8 cellular contexts compared by ENCODE assay signal in genomic region chr12:71216725-71217579, GRCh38. TPM values are rescaled to one million over a fixed set of nuclear protein-coding genes. Genes with fewer than 3 reads are reported as not detected.
DNase-seq lines count a peak whose midpoint lies in the region; ATAC-seq, FAIRE-seq and TF ChIP-seq lines count a peak whose summit lies in the region.

No MANE protein-coding gene starts in this region.

- H3K27me3 ChIP-seq in BE2C: no peaks in the 10 kb centered on the region
- H3K27me3 ChIP-seq in K562 (ENCODE audit: control insufficient read depth in 2 of 2, insufficient read depth in 2 of 2, low read length in 2 of 2): no peaks in the 10 kb centered on the region
- no peaks in the 10 kb centered on the region for H3K27me3 ChIP-seq in liver (ENCODE audit: control insufficient read depth in 4 of 4, insufficient read depth in 4 of 4, low read length in 3 of 4)

- intact Hi-C loops in K562 (cut with micrococcal nuclease): loop anchor here (1.0 to 10.0 kb wide), 6 partner anchors 154 to 530 kb away; no protein-coding TSS in a partner anchor

- H3K9ac ChIP-seq in K562 (ENCODE audit: insufficient read depth in 1 of 2, low read depth in 2 of 2, low read length in 2 of 2): no peak overlapping the region
- no peak overlapping the region for H3K9ac ChIP-seq in liver (ENCODE audit: low read depth in 1 of 2, low read length in 2 of 2)

- H3K9me3 ChIP-seq in BE2C (no peaks in the 10 kb centered on the region), K562 (replicated peaks; ENCODE audit: control insufficient read depth, insufficient read depth, low read depth, low read length) (no peaks in the 10 kb centered on the region; the same call in 1 of the 2 replicates), liver (ENCODE audit: control insufficient read depth in 4 of 4, low read length in 3 of 4) (no peaks in the 10 kb centered on the region)

- H3K79me2 ChIP-seq in K562 (ENCODE audit: control insufficient read depth, insufficient read depth, low read length): no peaks in the 10 kb centered on the region

- peak; percentile 60 for DNase-seq in BE2C
- peak; percentile 43 for DNase-seq in NCI-H2171 treated with DMSO at 0.1 percent for 48 hours (lab: John Stamatoyannopoulos, UW)
- DNase-seq in K562 (ENCODE audit: extremely low read depth in 1 of 4, low spot score in 3 of 4): peak; percentile 20 to 79 (median 47)
- DNase-seq in stimulated activated CD8-positive, alpha-beta memory T cell treated with anti-CD3 and anti-CD28 coated beads, Interleukin-4, amount 100 ng/mL, for 48 hours: no peak
- no peak for DNase-seq in stimulated activated CD4-positive, alpha-beta T cell treated with anti-CD3 and anti-CD28 coated beads, Interleukin-12 subunit alpha, Interleukin-12 subunit beta, amount 100 ng/mL, for 4 hours

- peak overlapping the region; percentile 58 for H2AFZ ChIP-seq in K562 (ENCODE audit: low read depth, low read length)

- H3K4me1 ChIP-seq in BE2C: peaks cover 16% of the 10 kb centered on the region
- peaks cover 0 to 6% of the 10 kb centered on the region in 2 experiments; a peak in 2 of 5 replicates for H3K4me1 ChIP-seq in K562 (replicated peaks in 1 of 2; ENCODE audit: control insufficient read depth in 2 of 2, insufficient read depth in 2 of 2, low read length in 2 of 2)
- H3K4me1 ChIP-seq in liver (ENCODE audit: control insufficient read depth in 4 of 4, insufficient read depth in 4 of 4, low read length in 3 of 4): no peaks in the 10 kb centered on the region

- POLR2A ChIA-PET in K562 (lab: Yijun Ruan, JAX): no interaction called here

- ATAC-seq in GM21576 (IDR thresholded peaks at IDR 0.05; ENCODE audit: unreplicated experiment): peak; percentile 47
- peak; percentile 95 for ATAC-seq in K562
- no peak for ATAC-seq in HG02610 (IDR thresholded peaks at IDR 0.05; ENCODE audit: unreplicated experiment)

- TF ChIP-seq CTCF in BE2C (IDR thresholded peaks at IDR 0.05; ENCODE audit: low read depth, low read length) (peak; percentile 83), K562 (IDR thresholded peaks at IDR 0.05 in 2 of 3, conservative IDR thresholded peaks at IDR 0.05 in 1 of 3; ENCODE audit: insufficient read depth in 2 of 3, low read depth in 1 of 3, low read length in 3 of 3) (peak; percentile 72 to 86 (median 74)), liver (IDR thresholded peaks at IDR 0.05; ENCODE audit: low read depth, low read length, missing input control) (peak; percentile 50)

- CTCF ChIA-PET in K562 (lab: Yijun Ruan, JAX; ENCODE audit: low intra/inter-chr PET ratio): interaction anchor here (0.6 kb wide), 2 partner anchors 25 to 419 kb away, joined by 3 read pairs; no protein-coding TSS in a partner anchor

- peak; percentile 86 for FAIRE-seq in K562 (lab: Jason Lieb, UNC)

- WGBS in K562 (ENCODE audit: insufficient coverage, low coverage, missing lambda C conversion rate): 27% methylated on average over 4 of the region's 4 CpGs
- 56% methylated on average over 4 of the region's 4 CpGs for WGBS in liver

- TF ChIP-seq RAD21 in K562 (CRISPR knock-in tag; conservative IDR thresholded peaks at IDR 0.05 in 1 of 2, IDR thresholded peaks at IDR 0.05 in 1 of 2) (peak; percentile 91 to 96), liver (IDR thresholded peaks at IDR 0.05) (peak; percentile 74 to 88)

- H3K27ac ChIP-seq in K562 (ENCODE audit: extremely low read depth, low read depth, low read length): no peak overlapping the region
- no peak overlapping the region for H3K27ac ChIP-seq in liver (ENCODE audit: low read depth in 1 of 2, low read length in 2 of 2)

- in situ Hi-C loops in K562 (cut with MboI): no loop called here

- BruUV-seq in K562 (replicated peaks; lab: Mats Ljungman, UMichigan): no TSS peak

- H3K4me3 ChIP-seq in BE2C (ENCODE audit: low read depth, low read length) (no peak overlapping the region), K562 (no peak overlapping the region), liver (ENCODE audit: low read depth in 1 of 3, low read length in 3 of 3) (no peak overlapping the region)

- H3K9me1 ChIP-seq in K562 (ENCODE audit: control insufficient read depth, insufficient read depth, low read length): no peaks in the 10 kb centered on the region

- no peaks in the 10 kb centered on the region for H4K20me1 ChIP-seq in K562 (replicated peaks; ENCODE audit: control insufficient read depth, insufficient read depth, low read length)

- H3K4me2 ChIP-seq in K562 (ENCODE audit: insufficient read depth, low read length): no peak overlapping the region

- no peak for TF ChIP-seq POLR2A in K562 (conservative IDR thresholded peaks at IDR 0.05)

- no peaks in the 10 kb centered on the region for H3K36me3 ChIP-seq in BE2C
- H3K36me3 ChIP-seq in K562 (ENCODE audit: control insufficient read depth, insufficient read depth, low read length): no peaks in the 10 kb centered on the region
- no peaks in the 10 kb centered on the region for H3K36me3 ChIP-seq in liver (ENCODE audit: control insufficient read depth in 4 of 4, insufficient read depth in 3 of 4, low read depth in 1 of 4, low read length in 3 of 4)

- no peak for TF ChIP-seq EP300 in K562 (IDR thresholded peaks at IDR 0.05; ENCODE audit: low read length)

TF ChIP-seq in K562, 482 proteins besides CTCF, POLR2A, EP300 and RAD21 (continues in another document):
- no peak for TF ChIP-seq SMARCA5 (IDR thresholded peaks at IDR 0.05)
- TF ChIP-seq FOXJ3 (CRISPR knock-in tag; IDR thresholded peaks at IDR 0.05): no peak
- no peak for TF ChIP-seq ZNF316 (IDR thresholded peaks at IDR 0.05)
- no peak for TF ChIP-seq CHD4 (IDR thresholded peaks at IDR 0.05; ENCODE audit: insufficient read depth, insufficient replicate concordance, low read depth, low read length, poor library complexity, severe bottlenecking)
- no peak for TF ChIP-seq ZNF280B (CRISPR knock-in tag; IDR thresholded peaks at IDR 0.05)
- TF ChIP-seq ZNF143 (CRISPR knock-in tag; IDR thresholded peaks at IDR 0.05): no peak
- no peak for TF ChIP-seq DPF2 (IDR thresholded peaks at IDR 0.05)
- TF ChIP-seq MAFF (IDR thresholded peaks at IDR 0.05; ENCODE audit: low read length): no peak
- no peak for TF ChIP-seq SIN3B (IDR thresholded peaks at IDR 0.05; ENCODE audit: low read depth)

TF ChIP-seq in liver, 16 proteins besides CTCF, POLR2A, EP300 and RAD21 (continues in another document):
- TF ChIP-seq EGR1 (IDR thresholded peaks at IDR 0.05; ENCODE audit: low read depth in 2 of 2): no peak
- TF ChIP-seq TAF1 (conservative IDR thresholded peaks at IDR 0.05): no peak
- no peak for TF ChIP-seq NR2F2 (IDR thresholded peaks at IDR 0.05)
- TF ChIP-seq HNF4A (conservative IDR thresholded peaks at IDR 0.05): no peak
- TF ChIP-seq ZBTB33 (IDR thresholded peaks at IDR 0.05): no peak

RNA-seq across cellular contexts. Expression of gene TSPAN8, which starts 59.2 kb away (rescaled TPM):
- 64.7 TPM for polyA plus RNA-seq in BE2C (2012; ENCODE audit: insufficient read depth, insufficient read length, low read depth)
- total RNA-seq in K562 (2011; cell fraction: chromatin; rRNA removed; ENCODE audit: low replicate concordance): not detected in 2 replicates
- not detected in 2 replicates for total RNA-seq in K562 (2011; cell fraction: nucleolus; rRNA removed)
- total RNA-seq in K562 (2011; cell fraction: nucleoplasm; rRNA removed): not detected in 2 replicates
- not detected in 2 replicates for total RNA-seq in K562 (2014; rRNA removed)
- 0.16 and 0.22 TPM in 2 replicates for total RNA-seq in K562 (2014; rRNA removed; fragmentation: Illumina TruSeq; extraction: Trizol)
- 0.25 and 0.41 TPM in 2 replicates for total RNA-seq in K562 (2015; rRNA removed; fragmentation: Illumina TruSeq; extraction: Trizol)
- total RNA-seq in K562 (2021): 0.31 and 0.67 TPM in 2 replicates
- 0.11 TPM in 1 of 2 replicates, not detected in the other for polyA plus RNA-seq in K562 (2011; rRNA removed)
- polyA plus RNA-seq in K562 (2011; cell fraction: cytosol; rRNA removed): 0.06 TPM in 1 of 2 replicates, not detected in the other
- not detected in 2 replicates for polyA plus RNA-seq in K562 (2011; cell fraction: nucleus; rRNA removed)
- 0.14 and 0.25 TPM in 2 replicates for polyA plus RNA-seq in K562 (2012)
- 0.21 TPM in 1 of 2 replicates, not detected in the other for polyA plus RNA-seq in K562 (2014; fragmentation: Illumina TruSeq; extraction: Trizol)
- under 1 TPM; 0.55 TPM for polyA plus RNA-seq in K562 (2014; fragmentation: Nextera tagmentation; extraction: Ambion mirVana)
- not detected in 2 replicates for polyA plus RNA-seq in K562 (2014; rRNA removed)
- polyA minus RNA-seq in K562 (2011; rRNA and poly(A)+ RNA removed): not detected in 2 replicates
- polyA minus RNA-seq in K562 (2011; cell fraction: cytosol; rRNA and poly(A)+ RNA removed): 1.4 TPM in 1 of 2 replicates, not detected in the other
- polyA minus RNA-seq in K562 (2011; cell fraction: nucleus; rRNA and poly(A)+ RNA removed): 0.67 TPM in 1 of 2 replicates, not detected in the other
- 1 to 10 TPM in 1 of 2 donors, under 1 TPM in 1; 0.65 to 2.5 TPM for total RNA-seq in liver
- 1 to 10 TPM; 7.9 to 9.3 TPM for polyA plus RNA-seq in liver

Comparison
In these comparisons a context has a peak if more than half of its experiments do, and no peak if none do; other contexts are left out.
1. DNase-seq: peak in BE2C (single experiment), NCI-H2171 treated with DMSO at 0.1 percent for 48 hours (single experiment) and K562 (4 of 4); none in stimulated activated CD8-positive, alpha-beta memory T cell treated with anti-CD3 and anti-CD28 coated beads, Interleukin-4, amount 100 ng/mL, for 48 hours (single experiment) and stimulated activated CD4-positive, alpha-beta T cell treated with anti-CD3 and anti-CD28 coated beads, Interleukin-12 subunit alpha, Interleukin-12 subunit beta, amount 100 ng/mL, for 4 hours (single experiment).
2. Peak in every context shown above with its lines, with median percentiles within 50 percentile points of each other: CTCF ChIP-seq.